12 cellular contexts compared by ENCODE assay signal in the genomic region with DNA sequence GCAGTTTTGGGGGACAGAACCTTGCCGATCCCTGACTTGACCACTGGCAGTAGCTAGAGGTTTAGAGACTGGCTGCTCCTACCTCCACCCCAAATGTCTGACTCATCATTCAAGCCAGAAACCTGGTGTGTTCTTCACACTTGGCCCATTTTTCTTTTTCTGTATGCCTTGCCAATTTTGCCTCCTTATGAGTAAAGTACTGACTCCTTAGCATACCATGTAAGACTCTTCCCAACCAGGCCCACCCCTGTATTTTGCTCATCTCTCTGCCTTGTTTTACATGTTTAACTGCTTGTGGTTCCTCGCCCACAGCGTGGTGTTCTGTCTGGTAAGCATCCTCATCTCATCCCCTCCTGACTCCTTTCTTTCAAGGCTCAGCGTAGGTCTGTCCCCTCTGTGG. TPM values are rescaled to one million over a fixed set of nuclear protein-coding genes. Genes with fewer than 3 reads are reported as not detected.
DNase-seq lines count a peak whose midpoint lies in the region; ATAC-seq and TF ChIP-seq lines count a peak whose summit lies in the region.
"Had no signal": no experiment of that assay in that cellular context is flagged by ENCODE, and none has a peak within 500 bp of the region (broad histone marks: within the 10 kb centered on the region; RNA-seq: fewer than 3 reads in every experiment).

No MANE protein-coding gene starts in this region.

- H3K4me1 Mint-ChIP-seq in activated CD4-positive, alpha-beta T cell treated with anti-CD3 and anti-CD28 coated beads for 36 hours, result peaks cover 4% of the 10 kb centered on the region
- H3K4me1 Mint-ChIP-seq in T-helper 17 cell (peaks cover 15% of the 10 kb centered on the region), endothelial cell (ENCODE audit: unreplicated experiment) (peaks cover 15% of the 10 kb centered on the region)
- peaks cover 8% of the 10 kb centered on the region for H3K4me1 Mint-ChIP-seq in stimulated activated memory B cell treated with anti-CD40 and anti-IgM and Interleukin-4, amounts not matched to agents 10 μg/mL and 1 μg/mL and 100 μg/mL, for 72 hours

- H3K27ac Mint-ChIP-seq in activated CD4-positive, alpha-beta T cell treated with anti-CD3 and anti-CD28 coated beads for 36 hours, result peak overlapping the region; percentile 37
- H3K27ac Mint-ChIP-seq in T-helper 17 cell (peak overlapping the region; percentile 74), endothelial cell (ENCODE audit: unreplicated experiment) (peak overlapping the region; percentile 73)
- no peak overlapping the region for H3K27ac Mint-ChIP-seq in stimulated activated memory B cell treated with anti-CD40 and anti-IgM and Interleukin-4, amounts not matched to agents 10 μg/mL and 1 μg/mL and 100 μg/mL, for 72 hours

- POLR2A ChIA-PET in activated CD4-positive, alpha-beta T cell treated with anti-CD3 and anti-CD28 coated beads for 36 hours (lab: Charles Lee), result no interaction called here

- ATAC-seq in activated CD4-positive, alpha-beta T cell treated with anti-CD3 and anti-CD28 coated beads for 36 hours, result peak; percentile 19
- ATAC-seq in T-helper 17 cell, result no peak
- peak; percentile 12 for ATAC-seq in stimulated activated memory B cell treated with anti-CD40 and anti-IgM and Interleukin-4, amounts not matched to agents 10 μg/mL and 1 μg/mL and 100 μg/mL, for 72 hours
- no peak for ATAC-seq in GM21390 (IDR thresholded peaks at IDR 0.05; ENCODE audit: unreplicated experiment)
- no peak for ATAC-seq in HG03432 (IDR thresholded peaks at IDR 0.05; ENCODE audit: unreplicated experiment)
- ATAC-seq: sciatic nerve had no signal

- intact Hi-C loops in activated CD4-positive, alpha-beta T cell treated with anti-CD3 and anti-CD28 coated beads for 36 hours (cut with DNase I, micrococcal nuclease), result no loop called here

- no peaks in the 10 kb centered on the region for H3K9me3 Mint-ChIP-seq in activated CD4-positive, alpha-beta T cell treated with anti-CD3 and anti-CD28 coated beads for 36 hours (ENCODE audit: low read depth)
- H3K9me3 Mint-ChIP-seq in endothelial cell (ENCODE audit: unreplicated experiment), result no peaks in the 10 kb centered on the region
- H3K9me3 Mint-ChIP-seq in stimulated activated memory B cell treated with anti-CD40 and anti-IgM and Interleukin-4, amounts not matched to agents 10 μg/mL and 1 μg/mL and 100 μg/mL, for 72 hours, result no peaks in the 10 kb centered on the region

- no peak for TF ChIP-seq CTCF in endothelial cell (IDR thresholded peaks at IDR 0.05; ENCODE audit: unreplicated experiment)

- no peaks in the 10 kb centered on the region for H3K9me3 ChIP-seq in T-helper 17 cell (ENCODE audit: control insufficient read depth, low read length, poor library complexity, severe bottlenecking)
- H3K9me3 ChIP-seq: tibial nerve had no signal

- H3K27me3 Mint-ChIP-seq in activated CD4-positive, alpha-beta T cell treated with anti-CD3 and anti-CD28 coated beads for 36 hours, result no peaks in the 10 kb centered on the region
- no peaks in the 10 kb centered on the region for H3K27me3 Mint-ChIP-seq in T-helper 17 cell
- peaks cover 1% of the 10 kb centered on the region for H3K27me3 Mint-ChIP-seq in endothelial cell (ENCODE audit: unreplicated experiment)
- H3K27me3 Mint-ChIP-seq in stimulated activated memory B cell treated with anti-CD40 and anti-IgM and Interleukin-4, amounts not matched to agents 10 μg/mL and 1 μg/mL and 100 μg/mL, for 72 hours, result no peaks in the 10 kb centered on the region

- peak; percentile 14 for DNase-seq in activated CD4-positive, alpha-beta T cell treated with anti-CD3 and anti-CD28 coated beads for 36 hours
- no peak for DNase-seq in activated CD4-positive, alpha-beta T cell treated with anti-CD3 and anti-CD28 coated beads for 48 hours
- DNase-seq in T-helper 17 cell, result no peak
- no peak for DNase-seq in endothelial cell (ENCODE audit: low spot score)
- no peak for DNase-seq in 8988T
- DNase-seq: activated CD8-positive, alpha-beta memory T cell treated with anti-CD3 and anti-CD28 coated beads, Interleukin-2, amount 50 U/mL, for 4 hours; DMS79 treated with DMSO at 0.1 percent for 48 hours had no signal

- CTCF ChIA-PET in activated CD4-positive, alpha-beta T cell treated with anti-CD3 and anti-CD28 coated beads for 36 hours (lab: Charles Lee), result no interaction called here

- H3K36me3 Mint-ChIP-seq in activated CD4-positive, alpha-beta T cell treated with anti-CD3 and anti-CD28 coated beads for 36 hours (ENCODE audit: low read depth), result peaks cover 70% of the 10 kb centered on the region
- peaks cover 17% of the 10 kb centered on the region for H3K36me3 Mint-ChIP-seq in T-helper 17 cell (ENCODE audit: low read depth)
- peaks cover 41% of the 10 kb centered on the region for H3K36me3 Mint-ChIP-seq in endothelial cell (ENCODE audit: low read depth, unreplicated experiment)
- peaks cover 57% of the 10 kb centered on the region for H3K36me3 Mint-ChIP-seq in stimulated activated memory B cell treated with anti-CD40 and anti-IgM and Interleukin-4, amounts not matched to agents 10 μg/mL and 1 μg/mL and 100 μg/mL, for 72 hours

- no peak overlapping the region for H3K4me3 Mint-ChIP-seq in activated CD4-positive, alpha-beta T cell treated with anti-CD3 and anti-CD28 coated beads for 36 hours
- no peak overlapping the region for H3K4me3 Mint-ChIP-seq in T-helper 17 cell
- peak overlapping the region; percentile 31 for H3K4me3 Mint-ChIP-seq in endothelial cell (ENCODE audit: unreplicated experiment)
- no peak overlapping the region for H3K4me3 Mint-ChIP-seq in stimulated activated memory B cell treated with anti-CD40 and anti-IgM and Interleukin-4, amounts not matched to agents 10 μg/mL and 1 μg/mL and 100 μg/mL, for 72 hours

RNA-seq across cellular contexts. Expression of gene NUP88, which starts 37.9 kb away (rescaled TPM):
- 100 to 1,000 TPM; 135 to 199 TPM for total RNA-seq in activated CD4-positive, alpha-beta T cell treated with anti-CD3 and anti-CD28 coated beads for 36 hours
- total RNA-seq in T-helper 17 cell, result 100 to 1,000 TPM; 118 to 130 TPM
- total RNA-seq in endothelial cell (ENCODE audit: unreplicated experiment), result 42.4 TPM

RNA-seq across cellular contexts. Expression of gene RPAIN, which starts 38.4 kb away (rescaled TPM):
- total RNA-seq in activated CD4-positive, alpha-beta T cell treated with anti-CD3 and anti-CD28 coated beads for 36 hours, result 10 to 100 TPM; 44.9 to 57.3 TPM
- 10 to 100 TPM; 57.7 to 72.7 TPM for total RNA-seq in T-helper 17 cell
- 47.7 TPM for total RNA-seq in endothelial cell (ENCODE audit: unreplicated experiment)

RNA-seq across cellular contexts. Expression of gene C1QBP, which starts 57.4 kb away (rescaled TPM):
- 100 to 1,000 TPM; 432 to 457 TPM for total RNA-seq in activated CD4-positive, alpha-beta T cell treated with anti-CD3 and anti-CD28 coated beads for 36 hours
- total RNA-seq in T-helper 17 cell (10 to 100 TPM; 63.8 to 71.6 TPM), endothelial cell (ENCODE audit: unreplicated experiment) (100 TPM)

Comparison
In these comparisons a context has a peak if more than half of its experiments do, and no peak if none do; other contexts are left out.
1. ATAC-seq: peak in activated CD4-positive, alpha-beta T cell treated with anti-CD3 and anti-CD28 coated beads for 36 hours (single experiment) and stimulated activated memory B cell treated with anti-CD40 and anti-IgM and Interleukin-4, amounts not matched to agents 10 μg/mL and 1 μg/mL and 100 μg/mL, for 72 hours (single experiment); none in T-helper 17 cell (single experiment), GM21390 (single experiment) and HG03432 (single experiment).